ENCODE assay signal across 8 cellular contexts in genomic region chr14:70665448-70666363, GRCh38.
DNase-seq lines count a peak whose midpoint lies in the region; ATAC-seq and FAIRE-seq lines count a peak whose summit lies in the region.

No MANE protein-coding gene starts in this region.

- peak; percentile 98 for FAIRE-seq in GM19239 (lab: Jason Lieb, UNC)

- peak; percentile 46 for ATAC-seq in HG03175 (IDR thresholded peaks at IDR 0.05; ENCODE audit: unreplicated experiment)

- DNase-seq in COLO668 (lab: John Stamatoyannopoulos, UW; ENCODE audit: unreplicated experiment) (peak; percentile 82), GM19239 (ENCODE audit: insufficient read length, low spot score) (peak; percentile 44), NOMO-1 (lab: John Stamatoyannopoulos, UW; ENCODE audit: unreplicated experiment in 2 of 2) (peak; percentile 20 to 65), iPS-NIHi11 (ENCODE audit: low spot score) (peak; percentile 64), SHP77 (lab: John Stamatoyannopoulos, UW) (no peak), inferior parietal cortex (ENCODE audit: extremely low spot score) (no peak)
- no peak for DNase-seq in activated CD4-positive, CD25-positive, alpha-beta regulatory T cell (lab: John Stamatoyannopoulos, UW)

Comparison
In these comparisons a context has a peak if more than half of its experiments do, and no peak if none do; other contexts are left out.
1. DNase-seq: peak in COLO668 (single experiment), GM19239 (single experiment), NOMO-1 (2 of 2) and iPS-NIHi11 (single experiment); none in activated CD4-positive, CD25-positive, alpha-beta regulatory T cell (0 of 4), SHP77 (0 of 2) and inferior parietal cortex (single experiment).